In genomic region chr6:5941188-5941587, GRCh38 we compare ENCODE assay signal across 25 cellular contexts.
DNase-seq lines count a peak whose midpoint lies in the region; ATAC-seq and TF ChIP-seq lines count a peak whose summit lies in the region.
"Had no signal": no experiment of that assay in that cellular context is flagged by ENCODE, and none has a peak within 500 bp of the region (broad histone marks: within the 10 kb centered on the region; RNA-seq: fewer than 3 reads in every experiment).

No MANE protein-coding gene starts in this region.

- H3K4me1 ChIP-seq in mesendoderm (ENCODE audit: control insufficient read depth, low read depth, low read length): no peaks in the 10 kb centered on the region
- H3K4me1 ChIP-seq: colonic mucosa, HAP-1 had no signal

- H3K36me3 ChIP-seq in mesendoderm (ENCODE audit: control insufficient read depth, insufficient read depth, low read length): no peaks in the 10 kb centered on the region
- H3K36me3 ChIP-seq: colonic mucosa, HAP-1 had no signal

- H2AK5ac ChIP-seq in mesendoderm (ENCODE audit: low read length): no peak overlapping the region

- H3K27ac Mint-ChIP-seq in HFFc6 (no peak overlapping the region), T-helper 17 cell (no peak overlapping the region)
- no peak overlapping the region for H3K27ac Mint-ChIP-seq in activated T-helper 2 cell treated with anti-CD3 and anti-CD28 coated beads, Interferon-gamma antibody, Interleukin-2, Interleukin-4, amounts not matched to agents 10 μg/mL and 5 μg/mL and 100 μg/mL, durations not matched to agents 14 hours and 24 hours and 36 hours
- H3K27ac Mint-ChIP-seq: activated naive CD8-positive, alpha-beta T cell; CD14-positive monocyte; mesothelial cell of epicardium; stimulated activated effector memory CD8-positive, alpha-beta T cell treated with anti-CD3 and anti-CD28 coated beads, Interleukin-12 subunit alpha, Interleukin-12 subunit beta, amount 100 ng/mL, for 72 hours had no signal

- H3K4me3 Mint-ChIP-seq in HFFc6 (peak overlapping the region; percentile 4; the same call in 1 of the 2 replicates), T-helper 17 cell (no peak overlapping the region)
- no peak overlapping the region for H3K4me3 Mint-ChIP-seq in activated T-helper 2 cell treated with anti-CD3 and anti-CD28 coated beads, Interferon-gamma antibody, Interleukin-2, Interleukin-4, amounts not matched to agents 10 μg/mL and 5 μg/mL and 100 μg/mL, durations not matched to agents 14 hours and 24 hours and 36 hours (ENCODE audit: low read depth)
- H3K4me3 Mint-ChIP-seq: activated naive CD8-positive, alpha-beta T cell; brain; CD14-positive monocyte; mesothelial cell of epicardium; naive thymus-derived CD4-positive, alpha-beta T cell; stimulated activated effector memory CD8-positive, alpha-beta T cell treated with anti-CD3 and anti-CD28 coated beads, Interleukin-12 subunit alpha, Interleukin-12 subunit beta, amount 100 ng/mL, for 72 hours had no signal

- H3K4me1 Mint-ChIP-seq in HFFc6 (ENCODE audit: low read depth) (peaks cover 37% of the 10 kb centered on the region), T-helper 17 cell (no peaks in the 10 kb centered on the region)
- no peaks in the 10 kb centered on the region for H3K4me1 Mint-ChIP-seq in activated T-helper 2 cell treated with anti-CD3 and anti-CD28 coated beads, Interferon-gamma antibody, Interleukin-2, Interleukin-4, amounts not matched to agents 10 μg/mL and 5 μg/mL and 100 μg/mL, durations not matched to agents 14 hours and 24 hours and 36 hours (ENCODE audit: low read depth)
- H3K4me1 Mint-ChIP-seq: CD14-positive monocyte; mesothelial cell of epicardium; stimulated activated effector memory CD8-positive, alpha-beta T cell treated with anti-CD3 and anti-CD28 coated beads, Interleukin-12 subunit alpha, Interleukin-12 subunit beta, amount 100 ng/mL, for 72 hours had no signal

- no peak overlapping the region for H3K27ac ChIP-seq in mesendoderm (ENCODE audit: low read depth, low read length)
- H3K27ac ChIP-seq: colonic mucosa had no signal

- H3K4me2 ChIP-seq in mesendoderm (ENCODE audit: low read length): no peak overlapping the region

- H3K27me3 ChIP-seq in mesendoderm (ENCODE audit: insufficient read depth, low read length, poor library complexity): no peaks in the 10 kb centered on the region
- H3K27me3 ChIP-seq: colonic mucosa had no signal

- no peak overlapping the region for H2BK15ac ChIP-seq in mesendoderm (replicated peaks; ENCODE audit: low read depth)

- ATAC-seq in omental fat pad (ENCODE audit: low FRiP score) (peak; percentile 95), T-helper 17 cell (no peak)
- ATAC-seq: HepG2; naive thymus-derived CD4-positive, alpha-beta T cell; stimulated activated effector memory CD8-positive, alpha-beta T cell treated with anti-CD3 and anti-CD28 coated beads, Interleukin-12 subunit alpha, Interleukin-12 subunit beta, amount 100 ng/mL, for 72 hours had no signal

- no peak overlapping the region for H3K18ac ChIP-seq in mesendoderm (ENCODE audit: low read length)

- H3K4me3 ChIP-seq in astrocyte of the cerebellum (ENCODE audit: low read depth, low read length) (no peak overlapping the region), mesendoderm (ENCODE audit: low read length) (no peak overlapping the region)
- H3K4me3 ChIP-seq: colonic mucosa, HAP-1 had no signal

- in situ Hi-C loops in astrocyte of the cerebellum (cut with HindIII; ENCODE audit: low sequenced_read_pairs): no loop called here

- peak; percentile 40 for DNase-seq in AG08395 (ENCODE audit: low spot score)
- no peak for DNase-seq in HFFc6
- peak; percentile 71 for DNase-seq in astrocyte of the cerebellum (ENCODE audit: low read depth)
- DNase-seq in omental fat pad (ENCODE audit: low spot score): no peak
- DNase-seq in NCI-H1092 (lab: John Stamatoyannopoulos, UW): no peak
- no peak for DNase-seq in activated T-helper 2 cell treated with anti-CD3 and anti-CD28 coated beads, Interferon-gamma antibody, Interleukin-2, Interleukin-4, amounts not matched to agents 10 μg/mL and 5 μg/mL and 100 μg/mL, durations not matched to agents 14 hours and 24 hours and 36 hours (ENCODE audit: low spot score)
- DNase-seq in T-helper 17 cell: no peak
- no peak for DNase-seq in mesendoderm
- DNase-seq: activated CD4-positive, alpha-beta T cell treated with anti-CD3 and anti-CD28 coated beads, Interleukin-2, amount 50 U/mL, for 1 hour; colonic mucosa; naive thymus-derived CD4-positive, alpha-beta T cell; NCI-H1092 treated with DMSO at 0.1 percent for 48 hours; NCI-H2029 treated with DMSO at 0.1 percent for 48 hours; NCI-H345; NCI-H748 treated with DMSO at 0.1 percent for 48 hours; occipital lobe; stimulated activated CD4-positive, alpha-beta T cell treated with anti-CD3 and anti-CD28 coated beads, Interleukin-2, amount 100 ng/mL, for 48 hours; T-helper 9 cell had no signal

- peaks cover 7% of the 10 kb centered on the region for H3K9me3 Mint-ChIP-seq in HFFc6
- peaks cover 13% of the 10 kb centered on the region for H3K9me3 Mint-ChIP-seq in activated T-helper 2 cell treated with anti-CD3 and anti-CD28 coated beads, Interferon-gamma antibody, Interleukin-2, Interleukin-4, amounts not matched to agents 10 μg/mL and 5 μg/mL and 100 μg/mL, durations not matched to agents 14 hours and 24 hours and 36 hours

- TF ChIP-seq CTCF in HFFc6 (IDR thresholded peaks at IDR 0.05) (no peak), astrocyte of the cerebellum (IDR thresholded peaks at IDR 0.05; ENCODE audit: low read depth, low read length, missing control alignments) (no peak), omental fat pad (IDR thresholded peaks at IDR 0.05) (no peak)

- H3K79me1 ChIP-seq in mesendoderm (ENCODE audit: low read length): no peaks in the 10 kb centered on the region

- H3K23ac ChIP-seq in mesendoderm (ENCODE audit: low read length): no peak overlapping the region

- H3K4ac ChIP-seq in mesendoderm (ENCODE audit: low read depth, low read length): no peak overlapping the region

- no peak overlapping the region for H2BK5ac ChIP-seq in mesendoderm (ENCODE audit: low read length)

- H4K8ac ChIP-seq in mesendoderm (ENCODE audit: low read depth, low read length): no peak overlapping the region

- H3K56ac ChIP-seq in mesendoderm (ENCODE audit: low read length): no peak overlapping the region

- no peak overlapping the region for H3K9ac ChIP-seq in mesendoderm (ENCODE audit: low read length)

- H3K79me2 ChIP-seq in mesendoderm (ENCODE audit: control insufficient read depth, insufficient read depth, low read length): no peaks in the 10 kb centered on the region

- H2BK120ac ChIP-seq in mesendoderm (ENCODE audit: low read depth, low read length): no peak overlapping the region

- intact Hi-C loops in activated T-helper 2 cell treated with anti-CD3 and anti-CD28 coated beads, Interferon-gamma antibody, Interleukin-2, Interleukin-4, amounts not matched to agents 10 μg/mL and 5 μg/mL and 100 μg/mL, durations not matched to agents 14 hours and 24 hours and 36 hours (cut with micrococcal nuclease): no loop called here

- WGBS in mesendoderm (ENCODE audit: extremely low coverage, insufficient coverage, low lambda C conversion rate): no CpG with 5 or more reads among the region's 5 CpGs

- no peaks in the 10 kb centered on the region for H3K9me3 ChIP-seq in T-helper 17 cell (ENCODE audit: control insufficient read depth, low read length, poor library complexity, severe bottlenecking)
- H3K9me3 ChIP-seq: colonic mucosa, HAP-1 had no signal

- H3K27me3 Mint-ChIP-seq in HFFc6 (ENCODE audit: insufficient read depth) (no peaks in the 10 kb centered on the region; the same call in 1 of the 2 replicates), T-helper 17 cell (peaks cover 11% of the 10 kb centered on the region)
- H3K27me3 Mint-ChIP-seq in activated T-helper 2 cell treated with anti-CD3 and anti-CD28 coated beads, Interferon-gamma antibody, Interleukin-2, Interleukin-4, amounts not matched to agents 10 μg/mL and 5 μg/mL and 100 μg/mL, durations not matched to agents 14 hours and 24 hours and 36 hours (ENCODE audit: low read depth): peaks cover 13% of the 10 kb centered on the region

- H3K36me3 Mint-ChIP-seq in HFFc6 (ENCODE audit: low read depth) (peaks cover 7% of the 10 kb centered on the region; the same call in 1 of the 2 replicates), T-helper 17 cell (ENCODE audit: low read depth) (no peaks in the 10 kb centered on the region)
- peaks cover 4% of the 10 kb centered on the region for H3K36me3 Mint-ChIP-seq in activated T-helper 2 cell treated with anti-CD3 and anti-CD28 coated beads, Interferon-gamma antibody, Interleukin-2, Interleukin-4, amounts not matched to agents 10 μg/mL and 5 μg/mL and 100 μg/mL, durations not matched to agents 14 hours and 24 hours and 36 hours (ENCODE audit: low read depth)
- H3K36me3 Mint-ChIP-seq: brain; CD14-positive monocyte; mesothelial cell of epicardium; stimulated activated effector memory CD8-positive, alpha-beta T cell treated with anti-CD3 and anti-CD28 coated beads, Interleukin-12 subunit alpha, Interleukin-12 subunit beta, amount 100 ng/mL, for 72 hours had no signal

- H4K5ac ChIP-seq in mesendoderm (ENCODE audit: low read length): no peak overlapping the region

Comparison
In these comparisons a context has a peak if more than half of its experiments do, and no peak if none do; other contexts are left out.
1. DNase-seq: peak in AG08395 (single experiment) and astrocyte of the cerebellum (single experiment); none in HFFc6 (single experiment), omental fat pad (single experiment), NCI-H1092 (single experiment), activated T-helper 2 cell treated with anti-CD3 and anti-CD28 coated beads, Interferon-gamma antibody, Interleukin-2, Interleukin-4, amounts not matched to agents 10 μg/mL and 5 μg/mL and 100 μg/mL, durations not matched to agents 14 hours and 24 hours and 36 hours (single experiment), T-helper 17 cell (0 of 3) and mesendoderm (single experiment).